Comparison of ENCODE assay signal across 13 cellular contexts in genomic region chr11:86660011-86660595, GRCh38. TPM values are rescaled to one million over a fixed set of nuclear protein-coding genes. Genes with fewer than 3 reads are reported as not detected.
DNase-seq lines count a peak whose midpoint lies in the region; ATAC-seq, FAIRE-seq and TF ChIP-seq lines count a peak whose summit lies in the region.
"Had no signal": no experiment of that assay in that cellular context is flagged by ENCODE, and none has a peak within 500 bp of the region (broad histone marks: within the 10 kb centered on the region; RNA-seq: fewer than 3 reads in every experiment).

No MANE protein-coding gene starts in this region.

- H2AFZ ChIP-seq in GM23338: no peak overlapping the region

- H3K27me3 ChIP-seq in GM23338 (ENCODE audit: insufficient read depth): no peaks in the 10 kb centered on the region

- no peaks in the 10 kb centered on the region for H3K27me3 Mint-ChIP-seq in GM23338 (ENCODE audit: insufficient read depth, low read depth, poor library complexity)

- no peaks in the 10 kb centered on the region for H3K4me1 Mint-ChIP-seq in GM23338

- ATAC-seq in GM23338: no peak

- H3K27ac Mint-ChIP-seq in GM23338: no peak overlapping the region
- H3K27ac Mint-ChIP-seq: activated naive CD4-positive, alpha-beta T cell treated with anti-CD3 and anti-CD28 coated beads for 36 hours had no signal

- peak; percentile 39 for DNase-seq in GM04503 (ENCODE audit: low read depth)
- DNase-seq in NCI-H524 treated with DMSO at 0.1 percent for 48 hours (lab: John Stamatoyannopoulos, UW): peak; percentile 54
- DNase-seq in coronary artery (ENCODE audit: low spot score): no peak
- DNase-seq in myocyte (ENCODE audit: low read depth): peak; percentile 60
- DNase-seq in GM12891 (ENCODE audit: insufficient read length, low spot score): no peak
- no peak for DNase-seq in OCI-M2 (lab: John Stamatoyannopoulos, UW; ENCODE audit: unreplicated experiment)
- no peak for DNase-seq in GM23338 (ENCODE audit: low spot score)
- DNase-seq in AML-193 (lab: John Stamatoyannopoulos, UW): no peak
- DNase-seq: activated naive CD4-positive, alpha-beta T cell treated with anti-CD3 and anti-CD28 coated beads for 36 hours; cortex of kidney; NCI-H510A; SIG-M5 had no signal

- no peak for TF ChIP-seq POLR2A in GM12891 (IDR thresholded peaks at IDR 0.05; ENCODE audit: low read depth, low read length)

- no peak overlapping the region for H3K4me3 Mint-ChIP-seq in GM23338
- H3K4me3 Mint-ChIP-seq: activated naive CD4-positive, alpha-beta T cell treated with anti-CD3 and anti-CD28 coated beads for 36 hours had no signal

- H3K27ac ChIP-seq in coronary artery (peak overlapping the region; percentile 48 to 58), GM23338 (ENCODE audit: low read depth) (no peak overlapping the region)
- H3K27ac ChIP-seq: HL-60 had no signal

- no peaks in the 10 kb centered on the region for H3K36me3 ChIP-seq in GM23338 (ENCODE audit: insufficient read depth)

- H3F3A ChIP-seq in GM23338 (replicated peaks; ENCODE audit: low read depth): no peaks in the 10 kb centered on the region

- no peak for FAIRE-seq in GM12891 (lab: Jason Lieb, UNC)

- H3K9me2 ChIP-seq in GM23338 (ENCODE audit: insufficient read depth): 0 out of 2 replicates have a peak, but pooled peaks cover 5% of the 10 kb centered on the region

- no peaks in the 10 kb centered on the region for H4K20me1 ChIP-seq in GM23338 (replicated peaks; ENCODE audit: insufficient read depth)

- H3K9me3 Mint-ChIP-seq in GM23338: no peaks in the 10 kb centered on the region

- H3K79me2 ChIP-seq in GM23338 (replicated peaks; ENCODE audit: insufficient read depth): no peaks in the 10 kb centered on the region

- H3K36me3 Mint-ChIP-seq in GM23338 (ENCODE audit: low read depth): no peaks in the 10 kb centered on the region

- no peak overlapping the region for H3K4me2 ChIP-seq in GM23338

- H3K4me3 ChIP-seq in coronary artery (no peak overlapping the region), GM23338 (no peak overlapping the region)

- no peaks in the 10 kb centered on the region for H3K4me1 ChIP-seq in GM23338 (ENCODE audit: insufficient read depth)

- no peak for TF ChIP-seq CTCF in coronary artery (IDR thresholded peaks at IDR 0.05)
- no peak for TF ChIP-seq CTCF in GM23338 (conservative IDR thresholded peaks at IDR 0.05; ENCODE audit: low read depth in 2 of 2)

TF ChIP-seq in GM12891, 5 proteins besides CTCF, POLR2A, EP300 and RAD21:
- no peak for TF ChIP-seq PAX5 (IDR thresholded peaks at IDR 0.05; ENCODE audit: insufficient read depth, low read length, severe bottlenecking)
- no peak for TF ChIP-seq POU2F2 (IDR thresholded peaks at IDR 0.05; ENCODE audit: low read depth, low read length)
- no peak for TF ChIP-seq POLR2AphosphoS5 (IDR thresholded peaks at IDR 0.05; ENCODE audit: low read depth, low read length)
- TF ChIP-seq TAF1 (IDR thresholded peaks at IDR 0.05; ENCODE audit: low read depth, low read length): no peak
- TF ChIP-seq SPI1 (IDR thresholded peaks at IDR 0.05; ENCODE audit: low read depth, low read length): no peak
TF ChIP-seq in GM12891: peak in this region for 0.

TF ChIP-seq in GM23338, 12 proteins besides CTCF, POLR2A, EP300 and RAD21 (continues in another document):
- no peak for TF ChIP-seq EZH2phosphoT487 (IDR thresholded peaks at IDR 0.05; ENCODE audit: unreplicated experiment)
- no peak for TF ChIP-seq STAT1 (IDR thresholded peaks at IDR 0.05; ENCODE audit: unreplicated experiment)
- no peak for TF ChIP-seq ETS1 (IDR thresholded peaks at IDR 0.05)
- no peak for TF ChIP-seq JUNB (IDR thresholded peaks at IDR 0.05; ENCODE audit: unreplicated experiment)
- no peak for TF ChIP-seq POLR2AphosphoS5 (IDR thresholded peaks at IDR 0.05; ENCODE audit: low read depth)
- TF ChIP-seq CREB1 (CRISPR knock-in tag; IDR thresholded peaks at IDR 0.05; ENCODE audit: low read depth): no peak
- no peak for TF ChIP-seq ZNF462 (CRISPR knock-in tag; IDR thresholded peaks at IDR 0.05)
- TF ChIP-seq ZNF331 (CRISPR knock-in tag; IDR thresholded peaks at IDR 0.05; ENCODE audit: low read depth): no peak
- TF ChIP-seq NANOG (IDR thresholded peaks at IDR 0.05; ENCODE audit: borderline replicate concordance): no peak

RNA-seq across cellular contexts. Expression of gene ME3, which starts 12.3 kb away (rescaled TPM):
- 15.0 and 18.9 TPM in 2 replicates for total RNA-seq in myocyte
- polyA plus RNA-seq in myocyte (2012): 18.5 TPM
- 0.68 TPM for polyA plus RNA-seq in GM12891 (2012; ENCODE audit: low read depth, missing spikeins)
- 3.8 and 4.0 TPM in 2 replicates for total RNA-seq in GM23338 (2014; rRNA removed; shearing (Covaris generic))
- polyA plus RNA-seq in GM23338 (2016; fragmentation: Nextera tagmentation; extraction: Ambion mirVana): 1.0 and 1.3 TPM in 2 replicates

Comparison
In these comparisons a context has a peak if more than half of its experiments do, and no peak if none do; other contexts are left out.
1. DNase-seq: peak in GM04503 (single experiment), NCI-H524 treated with DMSO at 0.1 percent for 48 hours (single experiment) and myocyte (single experiment); none in coronary artery (single experiment), GM12891 (single experiment), OCI-M2 (single experiment), GM23338 (single experiment) and AML-193 (0 of 2).